Comparison of ENCODE assay signal across 21 cellular contexts in the genomic region with DNA sequence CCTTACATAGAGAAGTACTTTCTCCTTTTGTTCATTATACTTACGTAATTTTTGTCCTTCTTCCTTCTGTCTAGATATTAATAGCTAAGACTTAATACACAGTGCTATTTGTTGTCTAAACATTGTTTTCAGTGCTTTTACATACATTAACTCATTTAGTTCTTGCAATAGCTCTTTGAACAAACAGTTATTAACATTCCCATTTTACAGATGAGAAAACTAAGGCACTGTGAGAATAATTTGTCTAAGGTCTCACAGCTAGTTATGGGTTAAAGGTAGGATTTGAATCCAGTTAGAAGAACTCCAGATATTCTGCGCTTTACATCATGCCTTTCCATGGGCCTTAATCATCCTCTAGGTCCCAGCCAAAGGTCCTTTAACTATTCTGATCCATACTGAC.
"Had no signal": no experiment of that assay in that cellular context is flagged by ENCODE, and none has a peak within 500 bp of the region (broad histone marks: within the 10 kb centered on the region; RNA-seq: fewer than 3 reads in every experiment).

No MANE protein-coding gene starts in this region.

- FAIRE-seq: frontal cortex had no signal

- H3K27ac Mint-ChIP-seq: stimulated activated naive B cell treated with anti-CD40 and anti-IgM and Interleukin-4, amounts not matched to agents 10 μg/mL and 1 μg/mL and 100 μg/mL, for 72 hours; stimulated activated naive CD8-positive, alpha-beta T cell treated with anti-CD3 and anti-CD28 coated beads, Interleukin-15, Interleukin-2, amounts not matched to agents 100 ng/mL and 50 ng/mL, for 24 hours had no signal

- ATAC-seq: left colon; lower lobe of right lung; natural killer cell; psoas muscle; right cardiac atrium; stimulated activated naive B cell treated with anti-CD40 and anti-IgM and Interleukin-4, amounts not matched to agents 10 μg/mL and 1 μg/mL and 100 μg/mL, for 72 hours had no signal

- H3K27me3 Mint-ChIP-seq: stimulated activated naive B cell treated with anti-CD40 and anti-IgM and Interleukin-4, amounts not matched to agents 10 μg/mL and 1 μg/mL and 100 μg/mL, for 72 hours; stimulated activated naive CD8-positive, alpha-beta T cell treated with anti-CD3 and anti-CD28 coated beads, Interleukin-15, Interleukin-2, amounts not matched to agents 100 ng/mL and 50 ng/mL, for 24 hours had no signal

- H3K9me3 Mint-ChIP-seq: immature natural killer cell; natural killer cell; stimulated activated naive B cell treated with anti-CD40 and anti-IgM and Interleukin-4, amounts not matched to agents 10 μg/mL and 1 μg/mL and 100 μg/mL, for 72 hours; stimulated activated naive CD8-positive, alpha-beta T cell treated with anti-CD3 and anti-CD28 coated beads, Interleukin-15, Interleukin-2, amounts not matched to agents 100 ng/mL and 50 ng/mL, for 24 hours had no signal

- H3K4me3 Mint-ChIP-seq: immature natural killer cell; natural killer cell; stimulated activated naive B cell treated with anti-CD40 and anti-IgM and Interleukin-4, amounts not matched to agents 10 μg/mL and 1 μg/mL and 100 μg/mL, for 72 hours; stimulated activated naive CD8-positive, alpha-beta T cell treated with anti-CD3 and anti-CD28 coated beads, Interleukin-15, Interleukin-2, amounts not matched to agents 100 ng/mL and 50 ng/mL, for 24 hours had no signal

- DNase-seq: dorsolateral prefrontal cortex; effector CD4-positive, alpha-beta T cell; hypothalamus; immature natural killer cell; islet precursor cell; kidney glomerular epithelial cell; left colon; left ventricle myocardium inferior; lower lobe of right lung; natural killer cell; occipital lobe; ovary; psoas muscle; right cardiac atrium; spleen; stimulated activated CD4-positive, alpha-beta T cell treated with anti-CD3 and anti-CD28 coated beads, Interleukin-4, amount 100 ng/mL, for 4 hours; stimulated activated naive B cell treated with anti-CD40 and anti-IgM and Interleukin-4, amounts not matched to agents 10 μg/mL and 1 μg/mL and 100 μg/mL, for 72 hours; upper lobe of left lung; uterus had no signal
